20 cellular contexts compared by ENCODE assay signal in the genomic region with DNA sequence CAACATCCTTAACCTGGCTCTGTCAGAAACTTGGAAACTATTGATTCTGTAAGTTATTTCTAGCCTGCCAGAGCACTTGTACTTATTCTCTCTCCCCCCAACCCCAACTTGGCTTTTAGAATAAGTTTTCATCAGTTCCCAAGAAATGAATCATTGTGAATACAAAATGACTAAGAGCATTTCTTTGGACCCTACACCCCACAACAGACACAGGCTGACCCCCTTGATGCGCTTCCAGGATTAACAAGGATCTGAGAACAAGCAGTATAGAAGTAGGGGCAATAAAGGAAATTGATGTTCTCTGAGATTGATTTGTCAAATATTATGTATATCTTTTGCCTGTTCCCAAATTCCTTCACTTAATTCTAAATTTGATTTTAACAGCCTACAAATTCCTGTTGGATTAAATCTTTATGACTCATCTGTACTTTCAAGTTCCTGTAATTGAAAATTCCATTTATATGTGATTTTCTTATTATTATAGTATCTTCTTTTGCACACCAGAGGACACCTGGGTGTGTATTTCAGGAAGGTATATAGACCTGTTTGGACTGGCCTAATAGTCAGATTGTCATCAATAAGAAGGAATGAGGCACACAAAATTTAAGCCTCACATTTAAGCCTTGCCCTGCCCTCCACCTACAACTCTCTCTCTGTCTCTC. TPM values are rescaled to one million over a fixed set of nuclear protein-coding genes. Genes with fewer than 3 reads are reported as not detected.
DNase-seq lines count a peak whose midpoint lies in the region; ATAC-seq, FAIRE-seq and TF ChIP-seq lines count a peak whose summit lies in the region.
"Had no signal": no experiment of that assay in that cellular context is flagged by ENCODE, and none has a peak within 500 bp of the region (broad histone marks: within the 10 kb centered on the region; RNA-seq: fewer than 3 reads in every experiment).

No MANE protein-coding gene starts in this region.

- H3K79me2 ChIP-seq in HCT116 (ENCODE audit: insufficient read depth, low read length): no peaks in the 10 kb centered on the region
- no peaks in the 10 kb centered on the region for H3K79me2 ChIP-seq in endothelial cell of umbilical vein (ENCODE audit: control insufficient read depth, insufficient read depth, low read length)

- H3K36me3 ChIP-seq in HCT116 (ENCODE audit: control insufficient read depth in 1 of 2, insufficient read depth in 2 of 2, low read length in 2 of 2): no peaks in the 10 kb centered on the region
- no peaks in the 10 kb centered on the region for H3K36me3 ChIP-seq in SJSA1
- no peaks in the 10 kb centered on the region for H3K36me3 ChIP-seq in endothelial cell of umbilical vein (ENCODE audit: control insufficient read depth in 2 of 2, extremely low read depth in 1 of 2, insufficient read depth in 2 of 2, low read length in 2 of 2)
- H3K36me3 ChIP-seq in transverse colon: no peaks in the 10 kb centered on the region
- H3K36me3 ChIP-seq: SJCRH30, thoracic aorta had no signal

- WGBS in transverse colon (ENCODE audit: low coverage in 1 of 2), 2 donors: 86 to 88% methylated on average over 1 of the region's 1 CpG

- H3K4me3 ChIP-seq in HCT116 (replicated peaks in 1 of 2; ENCODE audit: low read depth in 1 of 2, low read length in 2 of 2) (no peak overlapping the region), SJSA1 (no peak overlapping the region), endothelial cell of umbilical vein (replicated peaks in 1 of 3; ENCODE audit: insufficient read depth in 1 of 3, low read depth in 1 of 3, low read length in 3 of 3) (no peak overlapping the region), transverse colon (no peak overlapping the region)
- H3K4me3 ChIP-seq: SJCRH30, thoracic aorta had no signal

- in situ Hi-C loops in transverse colon (cut with MboI; ENCODE audit: low pct_ligation_motif_present in 1 of 4, low pct_unique_long_range_greater_than_20kb in 1 of 4, low sequenced_read_pairs in 3 of 4): loop anchor here (10.0 to 25.0 kb wide), 3 partner anchors 75 to 425 kb away; no protein-coding TSS in a partner anchor

- peak overlapping the region; percentile 44 for H3K4me2 ChIP-seq in HCT116 (ENCODE audit: low read length)
- peak overlapping the region; percentile 47 for H3K4me2 ChIP-seq in endothelial cell of umbilical vein (ENCODE audit: insufficient read depth, low read length)

- dilution Hi-C loops in endothelial cell of umbilical vein (cut with MboI; ENCODE audit: extremely low pct_ligation_motif_present, low sequenced_read_pairs): no loop called here

- no peaks in the 10 kb centered on the region for H3K9me1 ChIP-seq in endothelial cell of umbilical vein (replicated peaks; ENCODE audit: control insufficient read depth, extremely low read depth, insufficient read depth, low read length)

- no peak for ATAC-seq in HCT116
- no peak for ATAC-seq in GM18502 (IDR thresholded peaks at IDR 0.05; ENCODE audit: poor library complexity, unreplicated experiment)
- ATAC-seq in GM18519 (IDR thresholded peaks at IDR 0.05; ENCODE audit: low FRiP score, unreplicated experiment): no peak
- ATAC-seq: activated CD8-positive, alpha-beta T cell treated with anti-CD3 and anti-CD28 coated beads, Interleukin-2, amount 10 ng/mL, durations not matched to agents 7 days and 5 days had no signal

- no peak overlapping the region for H3K9ac ChIP-seq in HCT116 (ENCODE audit: low read length)
- H3K9ac ChIP-seq in endothelial cell of umbilical vein (replicated peaks; ENCODE audit: extremely low read depth, insufficient read depth, low read length): no peak overlapping the region

- DNase-seq in HCT116 (ENCODE audit: low read depth, low spot score) (no peak), SJSA1 (ENCODE audit: low read depth in 1 of 2, low spot score in 2 of 2) (peak in 1 of 2 experiments; percentile 42), endothelial cell of umbilical vein (ENCODE audit: low read depth, low spot score) (peak; percentile 63), renal cortical epithelial cell (ENCODE audit: low read depth) (peak; percentile 41), transverse colon (no peak)
- DNase-seq in stimulated activated naive CD4-positive, alpha-beta T cell treated with Interleukin-2 at 50 U/mL for 16 hours (lab: John Stamatoyannopoulos, UW): no peak
- DNase-seq: activated CD4-positive, CD25-positive, alpha-beta regulatory T cell; activated CD8-positive, alpha-beta T cell treated with anti-CD3 and anti-CD28 coated beads, Interleukin-2, amount 10 ng/mL, durations not matched to agents 7 days and 5 days; activated naive CD4-positive, alpha-beta T cell treated with anti-CD3 and anti-CD28 coated beads for 36 hours; activated T-cell treated with anti-CD3 and anti-CD28 coated beads, Interleukin-2, amount 50 U/mL, for 24 hours; glutamatergic neuron; NCI-H1436; NCI-H2171 treated with DMSO at 0.1 percent for 48 hours; NCI-H748 treated with DMSO at 0.1 percent for 48 hours; retina; SJCRH30; stimulated activated CD4-positive, alpha-beta T cell treated with anti-CD3 and anti-CD28 coated beads, Interleukin-15, amount 100 ng/mL, for 24 hours had no signal

- intact Hi-C loops in HCT116 (cut with micrococcal nuclease) (loop anchor here (5.0 kb wide), 1 partner anchor 428 kb away; no protein-coding TSS in a partner anchor), endothelial cell of umbilical vein (cut with micrococcal nuclease) (loop anchor here (2.0 kb wide), 1 partner anchor 105 kb away; no protein-coding TSS in a partner anchor), transverse colon (cut with DNase I; ENCODE audit: low total_unique reads) (no loop called here)

- peak overlapping the region; percentile 20 for H2AFZ ChIP-seq in HCT116 (ENCODE audit: low read depth, low read length, poor library complexity, severe bottlenecking)
- H2AFZ ChIP-seq in endothelial cell of umbilical vein (ENCODE audit: low read depth, low read length): no peak overlapping the region

- peak; percentile 8 for FAIRE-seq in endothelial cell of umbilical vein (lab: Jason Lieb, UNC)

- H3K27me3 ChIP-seq in HCT116 (ENCODE audit: insufficient read depth, low read length) (no peaks in the 10 kb centered on the region), SJSA1 (replicated peaks) (no peaks in the 10 kb centered on the region; the same call in 1 of the 2 replicates), endothelial cell of umbilical vein (ENCODE audit: control insufficient read depth in 2 of 2, insufficient read depth in 2 of 2, low read length in 2 of 2) (no peaks in the 10 kb centered on the region), transverse colon (no peaks in the 10 kb centered on the region)
- H3K27me3 ChIP-seq: SJCRH30 had no signal

- H3K9me2 ChIP-seq in HCT116 (ENCODE audit: insufficient read depth): no peaks in the 10 kb centered on the region

- TF ChIP-seq EP300 in transverse colon (IDR thresholded peaks at IDR 0.05; ENCODE audit: low read depth): no peak

- POLR2A ChIA-PET in HCT116 (lab: Charles Lee): no interaction called here
- POLR2A ChIA-PET in endothelial cell of umbilical vein (lab: Charles Lee): no interaction called here

- H3K9me3 ChIP-seq in HCT116 (ENCODE audit: control insufficient read depth in 1 of 2, insufficient read depth in 1 of 2, low read depth in 1 of 2, low read length in 2 of 2): no peaks in the 10 kb centered on the region
- H3K9me3 ChIP-seq in SJSA1 (replicated peaks): no peaks in the 10 kb centered on the region
- no peaks in the 10 kb centered on the region for H3K9me3 ChIP-seq in endothelial cell of umbilical vein (replicated peaks; ENCODE audit: control insufficient read depth, insufficient read depth, low read length)
- H3K9me3 ChIP-seq in transverse colon: no peaks in the 10 kb centered on the region
- H3K9me3 ChIP-seq: SJCRH30, thoracic aorta had no signal

- CTCF ChIA-PET in HCT116 (lab: Charles Lee) (no interaction called here), endothelial cell of umbilical vein (lab: Charles Lee) (interaction anchor here (0.7 to 1.9 kb wide), 6 partner anchors 14 to 426 kb away, joined by 3 to 10 read pairs (median 4); no protein-coding TSS in a partner anchor)

- H3K4me1 ChIP-seq in HCT116 (ENCODE audit: control insufficient read depth in 1 of 2, insufficient read depth in 2 of 2, low read length in 2 of 2) (peaks cover 7 to 33% of the 10 kb centered on the region in 2 experiments), SJSA1 (replicated peaks) (peaks cover 10% of the 10 kb centered on the region), endothelial cell of umbilical vein (ENCODE audit: control insufficient read depth, extremely low read depth, insufficient read depth, low read length) (peaks cover 17% of the 10 kb centered on the region), transverse colon (no peaks in the 10 kb centered on the region)
- H3K4me1 ChIP-seq: SJCRH30 had no signal

- H4K20me1 ChIP-seq in HCT116 (ENCODE audit: insufficient read depth): no peaks in the 10 kb centered on the region
- no peaks in the 10 kb centered on the region for H4K20me1 ChIP-seq in endothelial cell of umbilical vein (replicated peaks; ENCODE audit: control insufficient read depth, extremely low read depth, insufficient read depth, low read length)

- BruUV-seq in HCT116 (replicated peaks; lab: Mats Ljungman, UMichigan) (no TSS peak), endothelial cell of umbilical vein (replicated peaks; lab: Mats Ljungman, UMichigan) (no TSS peak)

- no peak for TF ChIP-seq POLR2A in HCT116 (IDR thresholded peaks at IDR 0.05; ENCODE audit: borderline replicate concordance, extremely low read depth, insufficient read depth, insufficient read length)
- TF ChIP-seq POLR2A in endothelial cell of umbilical vein (IDR thresholded peaks at IDR 0.05; ENCODE audit: low read depth, low read length): no peak
- no peak for TF ChIP-seq POLR2A in transverse colon (IDR thresholded peaks at IDR 0.05)

- H3K27ac ChIP-seq in HCT116 (ENCODE audit: low read depth, low read length) (no peak overlapping the region), SJSA1 (peak overlapping the region; percentile 51), endothelial cell of umbilical vein (ENCODE audit: insufficient read depth, low read depth, low read length) (no peak overlapping the region), transverse colon (no peak overlapping the region)
- H3K27ac ChIP-seq: SJCRH30, thoracic aorta had no signal

- no peak for TF ChIP-seq RAD21 in HCT116 (IDR thresholded peaks at IDR 0.05; ENCODE audit: low read depth)

- TF ChIP-seq CTCF in HCT116 (IDR thresholded peaks at IDR 0.05 in 2 of 3, conservative IDR thresholded peaks at IDR 0.05 in 1 of 3; ENCODE audit: borderline replicate concordance in 1 of 3, insufficient read depth in 1 of 3, low read depth in 2 of 3, low read length in 2 of 3) (no peak), endothelial cell of umbilical vein (IDR thresholded peaks at IDR 0.05; ENCODE audit: extremely low read depth in 1 of 2, insufficient read depth in 1 of 2, low read depth in 1 of 2, low read length in 2 of 2) (no peak), transverse colon (IDR thresholded peaks at IDR 0.05) (no peak)

- RAD21 ChIA-PET in HCT116 (lab: Charles Lee; ENCODE audit: low non-redundant PET in 1 of 2, low total read pairs in 2 of 2, uncharacterized antibody in 2 of 2, unreplicated experiment in 2 of 2): no interaction called here

RNA-seq across cellular contexts. Expression of gene PTPN4, which starts 10.2 kb away (rescaled TPM):
- total RNA-seq in HCT116 (2021; ENCODE audit: unreplicated experiment) (38.4 TPM), endothelial cell of umbilical vein (26.1 and 29.6 TPM in 2 replicates), renal cortical epithelial cell (18.6 and 38.9 TPM in 2 replicates), transverse colon (10 to 100 TPM; 18.7 to 46.6 (median 25.8) TPM)
- polyA plus RNA-seq in HCT116 (2012): 10.5 and 11.8 TPM in 2 replicates
- total RNA-seq in SJSA1 (2014; rRNA removed; shearing (Covaris generic)): 8.0 and 10.5 TPM in 2 replicates
- 3.5 and 6.8 TPM in 2 replicates for polyA plus RNA-seq in endothelial cell of umbilical vein
- 5.7 and 7.4 TPM in 2 replicates for polyA plus RNA-seq in endothelial cell of umbilical vein (2011; cell fraction: cytosol; rRNA removed)
- 19.5 and 21.7 TPM in 2 replicates for polyA plus RNA-seq in endothelial cell of umbilical vein (2011; cell fraction: nucleus; rRNA removed)
- polyA plus RNA-seq in endothelial cell of umbilical vein (2012): 10.9 and 11.6 TPM in 2 replicates
- polyA minus RNA-seq in endothelial cell of umbilical vein: 51.5 and 62.3 TPM in 2 replicates
- polyA minus RNA-seq in endothelial cell of umbilical vein (2011; cell fraction: cytosol; rRNA and poly(A)+ RNA removed): 17.2 TPM
- polyA minus RNA-seq in endothelial cell of umbilical vein (2011; cell fraction: nucleus; rRNA and poly(A)+ RNA removed): 93.7 and 128 TPM in 2 replicates

Comparison
In these comparisons a context has a peak if more than half of its experiments do, and no peak if none do; other contexts are left out.
1. DNase-seq: peak in endothelial cell of umbilical vein (single experiment) and renal cortical epithelial cell (single experiment); none in HCT116 (single experiment), stimulated activated naive CD4-positive, alpha-beta T cell treated with Interleukin-2 at 50 U/mL for 16 hours (single experiment) and transverse colon (single experiment).